In genomic region chr10:100083623-100084022, GRCh38 we compare ENCODE assay signal across 8 cellular contexts.
"Had no signal": no experiment of that assay in that cellular context is flagged by ENCODE, and none has a peak within 500 bp of the region (broad histone marks: within the 10 kb centered on the region; RNA-seq: fewer than 3 reads in every experiment).

No MANE protein-coding gene starts in this region.

- FAIRE-seq: G401.6, GM12878, GM12891, GM12892, GM18507, GM19239 had no signal

- H3K4me3 ChIP-seq: GM12878 had no signal

- DNase-seq: GDM1, GF-D8 had no signal

- ATAC-seq: GM12878 had no signal
